ENCODE assay signal across 19 cellular contexts in genomic region chr9:132250324-132251262, GRCh38.
DNase-seq lines count a peak whose midpoint lies in the region; ATAC-seq and TF ChIP-seq lines count a peak whose summit lies in the region.
"Had no signal": no experiment of that assay in that cellular context is flagged by ENCODE, and none has a peak within 500 bp of the region (broad histone marks: within the 10 kb centered on the region; RNA-seq: fewer than 3 reads in every experiment).

No MANE protein-coding gene starts in this region.

- no peak overlapping the region for H3K4me2 ChIP-seq in neuronal stem cell (ENCODE audit: insufficient read depth, low read length, poor library complexity, severe bottlenecking)
- H3K4me2 ChIP-seq: KMS-11 had no signal

- peak overlapping the region; percentile 36 for H3K18ac ChIP-seq in neuronal stem cell (ENCODE audit: low read length)

- no peak overlapping the region for H3K4me3 ChIP-seq in WERI-Rb-1 (ENCODE audit: low read depth, low read length)
- H3K4me3 ChIP-seq in neuronal stem cell (ENCODE audit: low read length in 2 of 2): no peak overlapping the region
- H3K4me3 ChIP-seq: Peyer's patch, SJCRH30 had no signal

- H3K9me3 ChIP-seq in WERI-Rb-1 (ENCODE audit: severe bottlenecking) (peaks cover 18% of the 10 kb centered on the region), neuronal stem cell (replicated peaks in 1 of 2; ENCODE audit: control insufficient read depth in 2 of 2, insufficient read depth in 1 of 2, low read depth in 1 of 2, low read length in 2 of 2) (peaks cover 6 to 16% of the 10 kb centered on the region in 2 donors)
- H3K9me3 ChIP-seq: Peyer's patch, SJCRH30 had no signal

- H2AFZ ChIP-seq in neuronal stem cell (ENCODE audit: low read length): no peak overlapping the region

- H3K9ac ChIP-seq in neuronal stem cell (ENCODE audit: low read depth, low read length, poor library complexity): no peak overlapping the region
- H3K9ac ChIP-seq: KMS-11 had no signal

- no peak for ATAC-seq in GM18861 (IDR thresholded peaks at IDR 0.05; ENCODE audit: unreplicated experiment)

- peak overlapping the region; percentile 40 for H2AK5ac ChIP-seq in neuronal stem cell (ENCODE audit: low read depth, low read length)

- no peak for TF ChIP-seq CTCF in C4-2B (conservative IDR thresholded peaks at IDR 0.05)
- TF ChIP-seq CTCF in WERI-Rb-1 (IDR thresholded peaks at IDR 0.05; ENCODE audit: low read depth, low read length): peak; percentile 41; the same call in 1 of the 2 replicates

- WGBS in neuronal stem cell (ENCODE audit: extremely low coverage in 2 of 2, insufficient read length in 2 of 2, insufficient replicate concordance in 1 of 2), 2 donors: no CpG with 5 or more reads among the region's 20 CpGs

- no peak overlapping the region for H3K4ac ChIP-seq in neuronal stem cell (ENCODE audit: low read length)

- H3K79me1 ChIP-seq in neuronal stem cell (ENCODE audit: low read depth, low read length): peaks cover 3% of the 10 kb centered on the region

- H3K14ac ChIP-seq in neuronal stem cell (ENCODE audit: low read length): no peak overlapping the region

- no peak overlapping the region for H4K91ac ChIP-seq in neuronal stem cell (ENCODE audit: low read depth, low read length, poor library complexity)

- H3K4me1 ChIP-seq in neuronal stem cell (ENCODE audit: control insufficient read depth in 2 of 2, insufficient read depth in 1 of 2, low read depth in 1 of 2, low read length in 2 of 2): no peaks in the 10 kb centered on the region
- H3K4me1 ChIP-seq: Peyer's patch, SJCRH30 had no signal

- H3K27ac ChIP-seq in C4-2B (peak overlapping the region; percentile 8; the same call in 1 of the 2 replicates), WERI-Rb-1 (0 out of 2 replicates have a peak overlapping the region, but pooled peaks have one; percentile 13), neuronal stem cell (replicated peaks; ENCODE audit: low read length) (no peak overlapping the region)
- H3K27ac ChIP-seq: HL-60, KMS-11, Peyer's patch, SJCRH30 had no signal

- no peak overlapping the region for H2BK15ac ChIP-seq in neuronal stem cell (ENCODE audit: low read length)

- no peaks in the 10 kb centered on the region for H3K36me3 ChIP-seq in WERI-Rb-1
- no peaks in the 10 kb centered on the region for H3K36me3 ChIP-seq in neuronal stem cell (replicated peaks in 1 of 2; ENCODE audit: control insufficient read depth in 2 of 2, insufficient read depth in 2 of 2, low read length in 2 of 2)
- H3K36me3 ChIP-seq: Peyer's patch, SJCRH30 had no signal

- peak overlapping the region; percentile 80 for H3K23ac ChIP-seq in neuronal stem cell (ENCODE audit: low read depth, low read length, poor library complexity)

- H2BK5ac ChIP-seq in neuronal stem cell (ENCODE audit: low read length): no peak overlapping the region

- H4K8ac ChIP-seq in neuronal stem cell (ENCODE audit: low read depth, low read length): no peak overlapping the region

- no peak overlapping the region for H2BK12ac ChIP-seq in neuronal stem cell (ENCODE audit: low read length)

- DNase-seq in activated effector memory CD4-positive, alpha-beta T cell treated with anti-CD3 and anti-CD28 coated beads, Interleukin-2, amount 50 U/mL, for 16 hours: peak; percentile 54
- DNase-seq in activated effector memory CD4-positive, alpha-beta T cell treated with Interleukin-2 at 50 U/mL for 16 hours: no peak
- peak; percentile 55 for DNase-seq in WERI-Rb-1
- no peak for DNase-seq in neuronal stem cell (ENCODE audit: low spot score)
- DNase-seq in cerebellar cortex (ENCODE audit: low spot score): no peak
- DNase-seq in HuH-7.5 (ENCODE audit: low spot score): no peak
- DNase-seq: DMS79, NCI-H1092 treated with DMSO at 0.1 percent for 48 hours, NCI-H146, NCI-H2029, NCI-H2227 treated with DMSO at 0.1 percent for 48 hours, NCI-H510A, NCI-H748 treated with DMSO at 0.1 percent for 48 hours, Peyer's patch, SJCRH30 had no signal

- H2BK120ac ChIP-seq in neuronal stem cell (ENCODE audit: low read depth, low read length): peak overlapping the region; percentile 28

- no peaks in the 10 kb centered on the region for H3K27me3 ChIP-seq in WERI-Rb-1 (ENCODE audit: insufficient read depth, low read depth, severe bottlenecking)
- H3K27me3 ChIP-seq in neuronal stem cell (ENCODE audit: control insufficient read depth in 3 of 3, insufficient read depth in 3 of 3, low read depth in 1 of 3, low read length in 3 of 3): peaks cover 0 to 16% (median 2%) of the 10 kb centered on the region in 3 experiments
- H3K27me3 ChIP-seq: Peyer's patch had no signal

Comparison
In these comparisons a context has a peak if more than half of its experiments do, and no peak if none do; other contexts are left out.
1. DNase-seq: peak in activated effector memory CD4-positive, alpha-beta T cell treated with anti-CD3 and anti-CD28 coated beads, Interleukin-2, amount 50 U/mL, for 16 hours (single experiment) and WERI-Rb-1 (single experiment); none in activated effector memory CD4-positive, alpha-beta T cell treated with Interleukin-2 at 50 U/mL for 16 hours (single experiment), neuronal stem cell (single experiment), cerebellar cortex (single experiment) and HuH-7.5 (single experiment).